Comparison of ENCODE assay signal across 33 cellular contexts in genomic region chr1:54010415-54011117, GRCh38. TPM values are rescaled to one million over a fixed set of nuclear protein-coding genes. Genes with fewer than 3 reads are reported as not detected.
"Had no signal": no experiment of that assay in that cellular context is flagged by ENCODE, and none has a peak within 500 bp of the region (broad histone marks: within the 10 kb centered on the region; RNA-seq: fewer than 3 reads in every experiment).

No MANE protein-coding gene starts in this region.

- H3K36me3 ChIP-seq: gastrocnemius medialis, heart right ventricle, pancreas, prostate gland, spleen, tibial nerve had no signal

- FAIRE-seq: colon, endothelial cell of umbilical vein, islet of Langerhans, pancreas had no signal

- DNase-seq: cerebellar nuclear complex; effector memory CD8-positive, alpha-beta T cell; erythroblast; gastrocnemius medialis; heart right ventricle; hypothalamus; kidney glomerular epithelial cell; mucosa of descending colon; nucleus accumbens; pancreas; spleen; stimulated activated CD4-positive, alpha-beta T cell treated with anti-CD3 and anti-CD28 coated beads, Interleukin-15, amount 100 ng/mL, for 24 hours; stimulated activated CD4-positive, alpha-beta T cell treated with anti-CD3 and anti-CD28 coated beads, Interleukin-1b, Interleukin-23, amount 100 ng/mL, for 48 hours; stimulated activated CD4-positive, alpha-beta T cell treated with anti-CD3 and anti-CD28 coated beads, Interleukin-4, amount 100 ng/mL, for 24 hours; testis had no signal

- H3K9me3 Mint-ChIP-seq: dendritic cell treated with granulocyte-macrophage colony-stimulating factor and Interleukin-4, amounts not matched to agents 40 ng/mL and 50 ng/mL, for 4 days; effector memory CD8-positive, alpha-beta T cell; naive thymus-derived CD8-positive, alpha-beta T cell; neural crest cell; stimulated activated memory B cell treated with anti-CD40 and anti-IgM and Interleukin-4, amounts not matched to agents 10 μg/mL and 1 μg/mL and 100 μg/mL, for 72 hours; stimulated activated naive CD8-positive, alpha-beta T cell treated with anti-CD3 and anti-CD28 coated beads, Interleukin-15, Interleukin-2, amounts not matched to agents 100 ng/mL and 50 ng/mL, for 24 hours had no signal

- H3K4me1 Mint-ChIP-seq: naive thymus-derived CD8-positive, alpha-beta T cell; neural crest cell; stimulated activated memory B cell treated with anti-CD40 and anti-IgM and Interleukin-4, amounts not matched to agents 10 μg/mL and 1 μg/mL and 100 μg/mL, for 72 hours had no signal

- H3K4me3 ChIP-seq: gastrocnemius medialis, heart right ventricle, mucosa of descending colon, pancreas, prostate gland, spleen, testis, tibial nerve had no signal

- H3K4me1 ChIP-seq: gastrocnemius medialis, heart right ventricle, pancreas, prostate gland, spleen, testis, tibial nerve had no signal

- H3K27ac ChIP-seq: gastrocnemius medialis, heart right ventricle, pancreas, prostate gland, spleen, testis, tibial nerve had no signal

- H3K9me3 ChIP-seq: gastrocnemius medialis, heart right ventricle, mucosa of descending colon, pancreas, prostate gland, spleen, testis, tibial nerve had no signal

- H3K36me3 Mint-ChIP-seq: naive thymus-derived CD8-positive, alpha-beta T cell; stimulated activated memory B cell treated with anti-CD40 and anti-IgM and Interleukin-4, amounts not matched to agents 10 μg/mL and 1 μg/mL and 100 μg/mL, for 72 hours had no signal

- H3K27me3 ChIP-seq: pancreas, testis had no signal

- ATAC-seq: effector memory CD8-positive, alpha-beta T cell; gastrocnemius medialis; heart right ventricle; mucosa of descending colon; naive thymus-derived CD8-positive, alpha-beta T cell; pancreas; sciatic nerve; stimulated activated memory B cell treated with anti-CD40 and anti-IgM and Interleukin-4, amounts not matched to agents 10 μg/mL and 1 μg/mL and 100 μg/mL, for 72 hours had no signal

- H3K4me3 Mint-ChIP-seq: dendritic cell treated with granulocyte-macrophage colony-stimulating factor and Interleukin-4, amounts not matched to agents 40 ng/mL and 50 ng/mL, for 4 days; effector memory CD8-positive, alpha-beta T cell; naive thymus-derived CD8-positive, alpha-beta T cell; neural crest cell; stimulated activated memory B cell treated with anti-CD40 and anti-IgM and Interleukin-4, amounts not matched to agents 10 μg/mL and 1 μg/mL and 100 μg/mL, for 72 hours; stimulated activated naive CD8-positive, alpha-beta T cell treated with anti-CD3 and anti-CD28 coated beads, Interleukin-15, Interleukin-2, amounts not matched to agents 100 ng/mL and 50 ng/mL, for 24 hours had no signal

- H3K27me3 Mint-ChIP-seq: stimulated activated naive CD8-positive, alpha-beta T cell treated with anti-CD3 and anti-CD28 coated beads, Interleukin-15, Interleukin-2, amounts not matched to agents 100 ng/mL and 50 ng/mL, for 24 hours had no signal

- H3K27ac Mint-ChIP-seq: dendritic cell treated with granulocyte-macrophage colony-stimulating factor and Interleukin-4, amounts not matched to agents 40 ng/mL and 50 ng/mL, for 4 days; effector memory CD8-positive, alpha-beta T cell; naive thymus-derived CD8-positive, alpha-beta T cell; stimulated activated memory B cell treated with anti-CD40 and anti-IgM and Interleukin-4, amounts not matched to agents 10 μg/mL and 1 μg/mL and 100 μg/mL, for 72 hours; stimulated activated naive CD8-positive, alpha-beta T cell treated with anti-CD3 and anti-CD28 coated beads, Interleukin-15, Interleukin-2, amounts not matched to agents 100 ng/mL and 50 ng/mL, for 24 hours had no signal

RNA-seq across cellular contexts. Expression of gene LDLRAD1, which starts 7.4 kb away (rescaled TPM):
- total RNA-seq: endothelial cell of umbilical vein; fibroblast of lung; gastrocnemius medialis; heart right ventricle; liver; lung microvascular endothelial cell; naive thymus-derived CD8-positive, alpha-beta T cell; neural crest cell; renal cortical epithelial cell; sciatic nerve; skeletal muscle tissue; spleen; subcutaneous adipose tissue; tibial nerve; ureter had no signal
- polyA plus RNA-seq: endothelial cell of umbilical vein; fibroblast of lung; heart right ventricle; liver; naive thymus-derived CD8-positive, alpha-beta T cell; spleen had no signal
